8 cellular contexts compared by ENCODE assay signal in genomic region chr22:18881260-18881659, GRCh38. TPM values are rescaled to one million over a fixed set of nuclear protein-coding genes. Genes with fewer than 3 reads are reported as not detected.
A peak's percentile ranks its signal among the peaks of the same experiment; 100 is the strongest.
DNase-seq lines count a peak whose midpoint lies in the region; ATAC-seq and TF ChIP-seq lines count a peak whose summit lies in the region.
"Not testable (repeated sequence)": the region's sequence is repeated elsewhere in the genome, so short reads cannot be mapped to it uniquely, and the experiment has no call there.

No MANE protein-coding gene starts in this region.

- intact Hi-C loops in CD4-positive, alpha-beta memory T cell (cut with micrococcal nuclease); activated CD4-positive, alpha-beta T cell treated with anti-CD3 and anti-CD28 coated beads for 36 hours (cut with DNase I, micrococcal nuclease); cardiac septum (cut with DNase I): not testable (repeated sequence)

- POLR2A ChIA-PET in CD4-positive, alpha-beta memory T cell (lab: Charles Lee; ENCODE audit: partially characterized antibody); activated CD4-positive, alpha-beta T cell treated with anti-CD3 and anti-CD28 coated beads for 36 hours (lab: Charles Lee): not testable (repeated sequence)

- not testable (repeated sequence) for H3K36me3 ChIP-seq in CD4-positive, alpha-beta memory T cell (ENCODE audit: insufficient read depth, low read length); Peyer's patch

- peak overlapping the region in 5 of 7 donors; percentile 12 to 75 (median 42) for H3K27ac Mint-ChIP-seq in CD4-positive, alpha-beta memory T cell
- H3K27ac Mint-ChIP-seq in activated CD4-positive, alpha-beta T cell treated with anti-CD3 and anti-CD28 coated beads for 36 hours; activated naive CD4-positive, alpha-beta T cell treated with anti-CD3 and anti-CD28 coated beads, Interleukin-2, amount 10 ng/mL, durations not matched to agents 7 days and 5 days: not testable (repeated sequence)

- H3K9me3 ChIP-seq in CD4-positive, alpha-beta memory T cell (ENCODE audit: control insufficient read depth in 1 of 2, low read length in 2 of 2); Peyer's patch: not testable (repeated sequence)

- not testable (repeated sequence) for H3K4me1 ChIP-seq in CD4-positive, alpha-beta memory T cell (ENCODE audit: insufficient read depth, low read length); Peyer's patch

- H3K4me3 Mint-ChIP-seq in CD4-positive, alpha-beta memory T cell: peak overlapping the region in 2 of 8 donors; percentile 17 to 35
- not testable (repeated sequence) for H3K4me3 Mint-ChIP-seq in activated CD4-positive, alpha-beta T cell treated with anti-CD3 and anti-CD28 coated beads for 36 hours; activated naive CD4-positive, alpha-beta T cell treated with anti-CD3 and anti-CD28 coated beads, Interleukin-2, amount 10 ng/mL, durations not matched to agents 7 days and 5 days

- not testable (repeated sequence) for TF ChIP-seq POLR2A in Peyer's patch (IDR thresholded peaks at IDR 0.05)

- H3K27ac ChIP-seq in CD4-positive, alpha-beta memory T cell (ENCODE audit: low read depth, low read length); Peyer's patch: not testable (repeated sequence)

- CTCF ChIA-PET in CD4-positive, alpha-beta memory T cell (lab: Charles Lee; ENCODE audit: partially characterized antibody); activated CD4-positive, alpha-beta T cell treated with anti-CD3 and anti-CD28 coated beads for 36 hours (lab: Charles Lee); activated naive CD4-positive, alpha-beta T cell treated with anti-CD3 and anti-CD28 coated beads, Interleukin-2, amount 10 ng/mL, durations not matched to agents 7 days and 5 days (lab: Charles Lee): not testable (repeated sequence)

- H3K4me3 ChIP-seq in CD4-positive, alpha-beta memory T cell (ENCODE audit: low read length in 2 of 2); Peyer's patch: not testable (repeated sequence)

- not testable (repeated sequence) for H3K4me1 Mint-ChIP-seq in CD4-positive, alpha-beta memory T cell; activated CD4-positive, alpha-beta T cell treated with anti-CD3 and anti-CD28 coated beads for 36 hours; activated naive CD4-positive, alpha-beta T cell treated with anti-CD3 and anti-CD28 coated beads, Interleukin-2, amount 10 ng/mL, durations not matched to agents 7 days and 5 days

- H3K27me3 ChIP-seq in CD4-positive, alpha-beta memory T cell (ENCODE audit: insufficient read depth, low read length); Peyer's patch: not testable (repeated sequence)

- not testable (repeated sequence) for ATAC-seq in activated CD4-positive, alpha-beta T cell treated with anti-CD3 and anti-CD28 coated beads for 36 hours

- H3K36me3 Mint-ChIP-seq in CD4-positive, alpha-beta memory T cell; activated CD4-positive, alpha-beta T cell treated with anti-CD3 and anti-CD28 coated beads for 36 hours (ENCODE audit: low read depth); activated naive CD4-positive, alpha-beta T cell treated with anti-CD3 and anti-CD28 coated beads, Interleukin-2, amount 10 ng/mL, durations not matched to agents 7 days and 5 days: not testable (repeated sequence)

- not testable (repeated sequence) for H3K27me3 Mint-ChIP-seq in CD4-positive, alpha-beta memory T cell; activated CD4-positive, alpha-beta T cell treated with anti-CD3 and anti-CD28 coated beads for 36 hours; activated naive CD4-positive, alpha-beta T cell treated with anti-CD3 and anti-CD28 coated beads, Interleukin-2, amount 10 ng/mL, durations not matched to agents 7 days and 5 days

- not testable (repeated sequence) for H3K9me3 Mint-ChIP-seq in CD4-positive, alpha-beta memory T cell; activated CD4-positive, alpha-beta T cell treated with anti-CD3 and anti-CD28 coated beads for 36 hours (ENCODE audit: low read depth); activated naive CD4-positive, alpha-beta T cell treated with anti-CD3 and anti-CD28 coated beads, Interleukin-2, amount 10 ng/mL, durations not matched to agents 7 days and 5 days

- not testable (repeated sequence) for TF ChIP-seq CTCF in Peyer's patch (IDR thresholded peaks at IDR 0.05)

- DNase-seq in CD4-positive, alpha-beta memory T cell: peak; percentile 68 to 87 (median 80)
- DNase-seq in Peyer's patch (peak in 2 of 3 donors; percentile 27 to 69), activated T-cell treated with anti-CD3 and anti-CD28 coated beads for 1 hour (ENCODE audit: low read depth) (peak; percentile 64), cardiac septum (ENCODE audit: low spot score) (peak; percentile 76)
- peak; percentile 74 for DNase-seq in activated CD4-positive, alpha-beta T cell treated with anti-CD3 and anti-CD28 coated beads for 36 hours
- DNase-seq in activated naive CD4-positive, alpha-beta T cell treated with anti-CD3 and anti-CD28 coated beads, Interleukin-2, amount 10 ng/mL, durations not matched to agents 7 days and 5 days: peak; percentile 86
- DNase-seq in stimulated activated CD4-positive, alpha-beta T cell treated with anti-CD3 and anti-CD28 coated beads, Interleukin-15, amount 100 ng/mL, for 24 hours: peak; percentile 68
- DNase-seq in stimulated activated CD8-positive, alpha-beta memory T cell treated with anti-CD3 and anti-CD28 coated beads, Interleukin-2, amount 100 ng/mL, for 48 hours (ENCODE audit: low read depth in 2 of 2): peak; percentile 20 to 27

RNA-seq across cellular contexts. Expression of gene DGCR6, which starts 24.9 kb away (rescaled TPM):
- 1 to 10 TPM; 4.8 to 7.2 TPM for total RNA-seq in CD4-positive, alpha-beta memory T cell
- polyA plus RNA-seq in CD4-positive, alpha-beta memory T cell: 1 to 10 TPM; 1.6 to 4.1 TPM
- total RNA-seq in Peyer's patch: 1 to 10 TPM in 3 of 4 donors, not detected in 1; 2.5 to 6.3 (median 4.5) TPM
- under 1 TPM; 0.28 to 0.59 TPM for total RNA-seq in activated CD4-positive, alpha-beta T cell treated with anti-CD3 and anti-CD28 coated beads for 36 hours
- 7.6 TPM for total RNA-seq in cardiac septum

RNA-seq across cellular contexts. Expression of gene PRODH, which starts 54.8 kb away (rescaled TPM):
- total RNA-seq in CD4-positive, alpha-beta memory T cell: under 1 TPM; 0.22 to 0.23 TPM
- polyA plus RNA-seq in CD4-positive, alpha-beta memory T cell: under 1 TPM in 1 of 2 donors, not detected in 1; 0.15 TPM
- total RNA-seq in Peyer's patch (100 to 1,000 TPM in 3 of 4 donors, 10 to 100 TPM in 1; 12.4 to 360 (median 207) TPM), cardiac septum (3.0 TPM)
- total RNA-seq in activated CD4-positive, alpha-beta T cell treated with anti-CD3 and anti-CD28 coated beads for 36 hours: not detected

Comparison
In these comparisons a context has a peak if more than half of its experiments do, and no peak if none do; other contexts are left out.
1. DNase-seq: peak in every context shown above with its lines; median percentile 86 in activated naive CD4-positive, alpha-beta T cell treated with anti-CD3 and anti-CD28 coated beads, Interleukin-2, amount 10 ng/mL, durations not matched to agents 7 days and 5 days; 80 in CD4-positive, alpha-beta memory T cell; 76 in cardiac septum; 74 in activated CD4-positive, alpha-beta T cell treated with anti-CD3 and anti-CD28 coated beads for 36 hours; 68 in stimulated activated CD4-positive, alpha-beta T cell treated with anti-CD3 and anti-CD28 coated beads, Interleukin-15, amount 100 ng/mL, for 24 hours; 64 in activated T-cell treated with anti-CD3 and anti-CD28 coated beads for 1 hour; 48 in Peyer's patch; 24 in stimulated activated CD8-positive, alpha-beta memory T cell treated with anti-CD3 and anti-CD28 coated beads, Interleukin-2, amount 100 ng/mL, for 48 hours.